In genomic region chr16:3129137-3130131, GRCh38 we compare ENCODE assay signal across 7 cellular contexts. TPM values are rescaled to one million over a fixed set of nuclear protein-coding genes. Genes with fewer than 3 reads are reported as not detected.
DNase-seq lines count a peak whose midpoint lies in the region; ATAC-seq, FAIRE-seq and TF ChIP-seq lines count a peak whose summit lies in the region.

No MANE protein-coding gene starts in this region.

- peaks cover 25% of the 10 kb centered on the region for H3K36me3 Mint-ChIP-seq in activated CD8-positive, alpha-beta memory T cell treated with anti-CD3 and anti-CD28 coated beads, Interleukin-2, amount 10 ng/mL, durations not matched to agents 7 days and 5 days
- peaks cover 24% of the 10 kb centered on the region for H3K36me3 Mint-ChIP-seq in endothelial cell (ENCODE audit: low read depth, unreplicated experiment)
- H3K36me3 Mint-ChIP-seq in stimulated activated memory B cell treated with anti-CD40 and anti-IgM and Interleukin-4, amounts not matched to agents 10 μg/mL and 1 μg/mL and 100 μg/mL, for 72 hours: peaks cover 12% of the 10 kb centered on the region

- DNase-seq in HTR-8/SVneo (ENCODE audit: insufficient read length, low spot score) (peak; percentile 58), NOMO-1 treated with DMSO at 0.1 percent for 48 hours (lab: John Stamatoyannopoulos, UW; ENCODE audit: unreplicated experiment) (peak; percentile 93), endothelial cell (ENCODE audit: low spot score) (peak; percentile 81)
- DNase-seq in activated CD8-positive, alpha-beta memory T cell treated with anti-CD3 and anti-CD28 coated beads, Interleukin-2, amount 10 ng/mL, durations not matched to agents 7 days and 5 days: peak; percentile 89

- H3K4me3 Mint-ChIP-seq in activated CD8-positive, alpha-beta memory T cell treated with anti-CD3 and anti-CD28 coated beads, Interleukin-2, amount 10 ng/mL, durations not matched to agents 7 days and 5 days: peak overlapping the region; percentile 88
- H3K4me3 Mint-ChIP-seq in endothelial cell (ENCODE audit: unreplicated experiment): peak overlapping the region; percentile 56
- H3K4me3 Mint-ChIP-seq in stimulated activated memory B cell treated with anti-CD40 and anti-IgM and Interleukin-4, amounts not matched to agents 10 μg/mL and 1 μg/mL and 100 μg/mL, for 72 hours: peak overlapping the region; percentile 90

- H3K9me3 ChIP-seq in mucosa of rectum (ENCODE audit: control insufficient read depth in 2 of 2, low read length in 2 of 2): no peaks in the 10 kb centered on the region

- H3K9me3 Mint-ChIP-seq in activated CD8-positive, alpha-beta memory T cell treated with anti-CD3 and anti-CD28 coated beads, Interleukin-2, amount 10 ng/mL, durations not matched to agents 7 days and 5 days (ENCODE audit: low read depth): no peaks in the 10 kb centered on the region
- no peaks in the 10 kb centered on the region for H3K9me3 Mint-ChIP-seq in endothelial cell (ENCODE audit: unreplicated experiment)
- no peaks in the 10 kb centered on the region for H3K9me3 Mint-ChIP-seq in stimulated activated memory B cell treated with anti-CD40 and anti-IgM and Interleukin-4, amounts not matched to agents 10 μg/mL and 1 μg/mL and 100 μg/mL, for 72 hours

- peak overlapping the region; percentile 74 to 76 for H3K9ac ChIP-seq in mucosa of rectum (ENCODE audit: low read depth in 1 of 2, low read length in 2 of 2)

- no peak for FAIRE-seq in HTR-8/SVneo (lab: Jason Lieb, UNC)

- TF ChIP-seq CTCF in GM12875 (IDR thresholded peaks at IDR 0.05; ENCODE audit: borderline replicate concordance, insufficient read depth, low read depth, low read length): peak; percentile 92
- peak; percentile 77 for TF ChIP-seq CTCF in endothelial cell (IDR thresholded peaks at IDR 0.05; ENCODE audit: unreplicated experiment)

- peak; percentile 74 for ATAC-seq in activated CD8-positive, alpha-beta memory T cell treated with anti-CD3 and anti-CD28 coated beads, Interleukin-2, amount 10 ng/mL, durations not matched to agents 7 days and 5 days
- peak; percentile 83 for ATAC-seq in stimulated activated memory B cell treated with anti-CD40 and anti-IgM and Interleukin-4, amounts not matched to agents 10 μg/mL and 1 μg/mL and 100 μg/mL, for 72 hours

- H3K4me1 Mint-ChIP-seq in activated CD8-positive, alpha-beta memory T cell treated with anti-CD3 and anti-CD28 coated beads, Interleukin-2, amount 10 ng/mL, durations not matched to agents 7 days and 5 days: peaks cover 58% of the 10 kb centered on the region
- H3K4me1 Mint-ChIP-seq in endothelial cell (ENCODE audit: unreplicated experiment): peaks cover 19% of the 10 kb centered on the region
- peaks cover 58% of the 10 kb centered on the region for H3K4me1 Mint-ChIP-seq in stimulated activated memory B cell treated with anti-CD40 and anti-IgM and Interleukin-4, amounts not matched to agents 10 μg/mL and 1 μg/mL and 100 μg/mL, for 72 hours

- peak overlapping the region; percentile 60 to 74 for H3K27ac ChIP-seq in mucosa of rectum (ENCODE audit: low read depth in 2 of 2, low read length in 2 of 2)

- H3K4me3 ChIP-seq in GM12875 (ENCODE audit: low read depth, low read length) (peak overlapping the region; percentile 44), mucosa of rectum (ENCODE audit: low read length in 2 of 2) (peak overlapping the region; percentile 63 to 85)

- H3K36me3 ChIP-seq in mucosa of rectum (ENCODE audit: control insufficient read depth in 2 of 2, insufficient read depth in 2 of 2, low read length in 2 of 2): peaks cover 0 to 6% of the 10 kb centered on the region in 2 donors

- no peaks in the 10 kb centered on the region for H3K27me3 ChIP-seq in mucosa of rectum (ENCODE audit: control insufficient read depth in 2 of 2, insufficient read depth in 2 of 2, low read length in 2 of 2)

- peaks cover 18 to 27% of the 10 kb centered on the region in 2 donors for H3K4me1 ChIP-seq in mucosa of rectum (ENCODE audit: control insufficient read depth in 2 of 2, insufficient read depth in 2 of 2, low read length in 2 of 2)

- no peaks in the 10 kb centered on the region for H3K27me3 Mint-ChIP-seq in activated CD8-positive, alpha-beta memory T cell treated with anti-CD3 and anti-CD28 coated beads, Interleukin-2, amount 10 ng/mL, durations not matched to agents 7 days and 5 days
- H3K27me3 Mint-ChIP-seq in endothelial cell (ENCODE audit: unreplicated experiment): peaks cover 5% of the 10 kb centered on the region
- H3K27me3 Mint-ChIP-seq in stimulated activated memory B cell treated with anti-CD40 and anti-IgM and Interleukin-4, amounts not matched to agents 10 μg/mL and 1 μg/mL and 100 μg/mL, for 72 hours: no peaks in the 10 kb centered on the region

- CTCF ChIA-PET in activated CD8-positive, alpha-beta memory T cell treated with anti-CD3 and anti-CD28 coated beads, Interleukin-2, amount 10 ng/mL, durations not matched to agents 7 days and 5 days (lab: Charles Lee): interaction anchor here (0.6 to 14.3 kb wide), 41 partner anchors 11 to 1054 kb away, joined by 3 to 400 read pairs (median 7); partner anchors contain the start of genes IL32, MMP25, NAA60 and PKMYT1

- H3K27ac Mint-ChIP-seq in activated CD8-positive, alpha-beta memory T cell treated with anti-CD3 and anti-CD28 coated beads, Interleukin-2, amount 10 ng/mL, durations not matched to agents 7 days and 5 days: peak overlapping the region; percentile 88
- H3K27ac Mint-ChIP-seq in endothelial cell (ENCODE audit: unreplicated experiment): no peak overlapping the region
- peak overlapping the region; percentile 81 for H3K27ac Mint-ChIP-seq in stimulated activated memory B cell treated with anti-CD40 and anti-IgM and Interleukin-4, amounts not matched to agents 10 μg/mL and 1 μg/mL and 100 μg/mL, for 72 hours

RNA-seq across cellular contexts. Expression of gene ZNF213, which starts 5.4 kb away (rescaled TPM):
- total RNA-seq in activated CD8-positive, alpha-beta memory T cell treated with anti-CD3 and anti-CD28 coated beads, Interleukin-2, amount 10 ng/mL, durations not matched to agents 7 days and 5 days: 10 to 100 TPM; 10.6 to 12.3 TPM
- 10.1 TPM for total RNA-seq in endothelial cell (ENCODE audit: unreplicated experiment)

RNA-seq across cellular contexts. Expression of gene ZNF205, which starts 17.0 kb away (rescaled TPM):
- total RNA-seq in activated CD8-positive, alpha-beta memory T cell treated with anti-CD3 and anti-CD28 coated beads, Interleukin-2, amount 10 ng/mL, durations not matched to agents 7 days and 5 days: not detected
- total RNA-seq in endothelial cell (ENCODE audit: unreplicated experiment): 22.8 TPM

RNA-seq across cellular contexts. Expression of gene ZSCAN10, which starts 30.3 kb away (rescaled TPM):
- total RNA-seq in activated CD8-positive, alpha-beta memory T cell treated with anti-CD3 and anti-CD28 coated beads, Interleukin-2, amount 10 ng/mL, durations not matched to agents 7 days and 5 days: under 1 TPM; 0.21 to 0.23 TPM
- 50.7 TPM for total RNA-seq in endothelial cell (ENCODE audit: unreplicated experiment)

RNA-seq across cellular contexts. Expression of gene OR1F1, which starts 58.6 kb away (rescaled TPM):
- not detected for total RNA-seq in activated CD8-positive, alpha-beta memory T cell treated with anti-CD3 and anti-CD28 coated beads, Interleukin-2, amount 10 ng/mL, durations not matched to agents 7 days and 5 days
- total RNA-seq in endothelial cell (ENCODE audit: unreplicated experiment): not detected

Comparison
In these comparisons a context has a peak if more than half of its experiments do, and no peak if none do; other contexts are left out.
1. Peak in every context shown above with its lines: DNase-seq, ATAC-seq, H3K4me3 ChIP-seq and H3K27ac ChIP-seq.
2. RNA of gene ZNF205, which starts 17.0 kb away (total RNA-seq): 22.8 TPM in endothelial cell (single experiment); not detected in activated CD8-positive, alpha-beta memory T cell treated with anti-CD3 and anti-CD28 coated beads, Interleukin-2, amount 10 ng/mL, durations not matched to agents 7 days and 5 days; every median in the first group is over 10 times any median in the second.
3. RNA of gene ZSCAN10, which starts 30.3 kb away (total RNA-seq): 50.7 TPM in endothelial cell (single experiment); 0.21 to 0.23 TPM in activated CD8-positive, alpha-beta memory T cell treated with anti-CD3 and anti-CD28 coated beads, Interleukin-2, amount 10 ng/mL, durations not matched to agents 7 days and 5 days; every median in the first group is over 10 times any median in the second.